14 cellular contexts compared by ENCODE assay signal in genomic region chr10:30445716-30446115, GRCh38. TPM values are rescaled to one million over a fixed set of nuclear protein-coding genes. Genes with fewer than 3 reads are reported as not detected.
DNase-seq lines count a peak whose midpoint lies in the region; ATAC-seq, FAIRE-seq and TF ChIP-seq lines count a peak whose summit lies in the region.
"Had no signal": no experiment of that assay in that cellular context is flagged by ENCODE, and none has a peak within 500 bp of the region (broad histone marks: within the 10 kb centered on the region; RNA-seq: fewer than 3 reads in every experiment).

No MANE protein-coding gene starts in this region.

- H3K4me1 ChIP-seq in astrocyte (ENCODE audit: insufficient read depth, low read length) (peaks cover 8% of the 10 kb centered on the region), right cardiac atrium (ENCODE audit: control insufficient read depth, insufficient read depth, low read length) (peaks cover 10% of the 10 kb centered on the region), stomach smooth muscle (ENCODE audit: control insufficient read depth, insufficient read depth, low read length) (peaks cover 28% of the 10 kb centered on the region)

- 31% methylated on average over 2 of the region's 2 CpGs for WGBS in right cardiac atrium

- H3K9me3 ChIP-seq in astrocyte (ENCODE audit: insufficient read depth, low read depth, low read length) (no peaks in the 10 kb centered on the region), right cardiac atrium (ENCODE audit: control insufficient read depth, low read length) (no peaks in the 10 kb centered on the region), stomach smooth muscle (ENCODE audit: control insufficient read depth in 2 of 2, low read length in 2 of 2) (no peaks in the 10 kb centered on the region)

- H3K27ac Mint-ChIP-seq in astrocyte (ENCODE audit: unreplicated experiment): peak overlapping the region; percentile 75

- no peak overlapping the region for H3K4me3 ChIP-seq in astrocyte (ENCODE audit: insufficient read depth, low read depth, low read length)
- no peak overlapping the region for H3K4me3 ChIP-seq in right cardiac atrium (ENCODE audit: low read length)
- no peak overlapping the region for H3K4me3 ChIP-seq in stomach smooth muscle (ENCODE audit: low read length in 2 of 2)

- intact Hi-C loops in right cardiac atrium (cut with DNase I): no loop called here

- H2AFZ ChIP-seq in astrocyte (ENCODE audit: low read depth, low read length): no peak overlapping the region

- H4K20me1 ChIP-seq in astrocyte (ENCODE audit: insufficient read depth, low read length): no peaks in the 10 kb centered on the region

- FAIRE-seq in astrocyte (lab: Jason Lieb, UNC): no peak
- FAIRE-seq: GM19239, urothelium cell line had no signal

- peak; percentile 71 for DNase-seq in GM03348 (ENCODE audit: low spot score)
- peak; percentile 90 for DNase-seq in astrocyte (ENCODE audit: low read depth)
- no peak for DNase-seq in right cardiac atrium
- no peak for DNase-seq in stimulated activated CD4-positive, alpha-beta T cell treated with anti-CD3 and anti-CD28 coated beads, Interleukin-2, amount 100 ng/mL, for 24 hours
- DNase-seq in stimulated activated naive CD4-positive, alpha-beta T cell (lab: John Stamatoyannopoulos, UW): no peak
- DNase-seq: activated CD4-positive, alpha-beta T cell treated with anti-CD3 and anti-CD28 coated beads, Interleukin-2, amount 50 U/mL, for 48 hours; anterior cingulate cortex; NCI-H2107; stimulated activated CD4-positive, alpha-beta T cell treated with anti-CD3 and anti-CD28 coated beads, Interleukin-4, amount 100 ng/mL, for 24 hours had no signal

- ATAC-seq in right cardiac atrium (peak; percentile 52 to 56), GM21619 (IDR thresholded peaks at IDR 0.05; ENCODE audit: unreplicated experiment) (no peak), GM18868 (IDR thresholded peaks at IDR 0.05; ENCODE audit: unreplicated experiment) (no peak)

- no peak overlapping the region for H3K9ac ChIP-seq in astrocyte (ENCODE audit: low read length)
- no peak overlapping the region for H3K9ac ChIP-seq in stomach smooth muscle (ENCODE audit: low read length in 2 of 2)

- no peak overlapping the region for H3K4me3 Mint-ChIP-seq in astrocyte (ENCODE audit: unreplicated experiment)

- H3K9me3 Mint-ChIP-seq in astrocyte (ENCODE audit: unreplicated experiment): no peaks in the 10 kb centered on the region

- no peaks in the 10 kb centered on the region for H3K79me2 ChIP-seq in astrocyte (ENCODE audit: insufficient read depth, low read length)

- H3K27me3 ChIP-seq in astrocyte (ENCODE audit: insufficient read depth, low read length) (no peaks in the 10 kb centered on the region), right cardiac atrium (ENCODE audit: control insufficient read depth, insufficient read depth) (no peaks in the 10 kb centered on the region), stomach smooth muscle (ENCODE audit: control insufficient read depth in 1 of 2, insufficient read depth in 2 of 2, low read length in 2 of 2) (no peaks in the 10 kb centered on the region)

- TF ChIP-seq CTCF in astrocyte (IDR thresholded peaks at IDR 0.05; ENCODE audit: insufficient read depth, low read depth, low read length): no peak

- peak overlapping the region; percentile 26 for H3K4me2 ChIP-seq in astrocyte (ENCODE audit: low read length)

- peaks cover 7% of the 10 kb centered on the region for H3K4me1 Mint-ChIP-seq in astrocyte (ENCODE audit: low read depth, unreplicated experiment)

- H3K27ac ChIP-seq in astrocyte (ENCODE audit: low read depth, low read length) (peak overlapping the region; percentile 47), right cardiac atrium (ENCODE audit: low read length) (peak overlapping the region; percentile 74), stomach smooth muscle (ENCODE audit: low read length) (peak overlapping the region; percentile 41)

- H3K27me3 Mint-ChIP-seq in astrocyte (ENCODE audit: low read depth, unreplicated experiment): no peaks in the 10 kb centered on the region

- peaks cover 8% of the 10 kb centered on the region for H3K36me3 Mint-ChIP-seq in astrocyte (ENCODE audit: low read depth, unreplicated experiment)

- H3K36me3 ChIP-seq in astrocyte (ENCODE audit: insufficient read depth, low read length) (no peaks in the 10 kb centered on the region), stomach smooth muscle (ENCODE audit: control insufficient read depth in 2 of 2, insufficient read depth in 2 of 2, low read length in 2 of 2) (peaks cover 20 to 31% of the 10 kb centered on the region in 2 donors)

RNA-seq across cellular contexts. Expression of gene MAP3K8, which starts 11.7 kb away (rescaled TPM):
- 3.5 and 5.1 TPM in 2 replicates for total RNA-seq in astrocyte
- 10 to 100 TPM in 2 of 4 donors, 1 to 10 TPM in 2; 7.7 to 17.2 (median 9.6) TPM for total RNA-seq in right cardiac atrium
- 6.5 TPM for polyA plus RNA-seq in right cardiac atrium

Comparison
In these comparisons a context has a peak if more than half of its experiments do, and no peak if none do; other contexts are left out.
1. DNase-seq: peak in GM03348 (single experiment) and astrocyte (single experiment); none in right cardiac atrium (0 of 3), stimulated activated CD4-positive, alpha-beta T cell treated with anti-CD3 and anti-CD28 coated beads, Interleukin-2, amount 100 ng/mL, for 24 hours (0 of 2) and stimulated activated naive CD4-positive, alpha-beta T cell (0 of 6).
2. ATAC-seq: peak in right cardiac atrium (2 of 2); none in GM21619 (single experiment) and GM18868 (single experiment).
3. Peak in every context shown above with its lines, with median percentiles within 50 percentile points of each other: H3K27ac ChIP-seq.